ENCODE assay signal across 8 cellular contexts in the genomic region with DNA sequence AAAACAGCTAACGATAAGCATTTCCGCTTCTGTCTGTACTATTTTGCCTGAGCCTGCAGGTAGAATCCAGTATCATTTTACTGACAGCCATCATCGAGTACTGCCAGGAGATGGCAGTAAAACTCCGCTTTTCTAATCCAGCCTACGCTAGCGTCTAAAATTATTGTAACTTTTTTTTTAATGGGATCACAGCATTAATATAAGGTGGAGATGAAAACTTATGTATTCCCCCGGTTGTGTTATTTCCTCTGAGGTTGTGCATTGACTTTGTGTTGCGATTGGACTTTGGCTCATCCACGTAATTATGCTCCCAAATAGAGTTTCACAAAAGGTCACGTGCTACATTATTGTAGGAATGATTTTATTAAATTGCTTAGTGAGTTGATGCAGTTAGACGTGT.
DNase-seq lines count a peak whose midpoint lies in the region; ATAC-seq and TF ChIP-seq lines count a peak whose summit lies in the region.

No MANE protein-coding gene starts in this region.

- H3K36me3 ChIP-seq in left lung: no peaks in the 10 kb centered on the region

- H3K27ac ChIP-seq in left lung: no peak overlapping the region

- in situ Hi-C loops in astrocyte of the spinal cord (cut with HindIII; ENCODE audit: low sequenced_read_pairs): no loop called here

- TF ChIP-seq CTCF in GM20000 (IDR thresholded peaks at IDR 0.05; ENCODE audit: extremely low read depth, missing control alignments) (peak; percentile 8), astrocyte of the spinal cord (IDR thresholded peaks at IDR 0.05; ENCODE audit: low read depth, low read length) (peak; percentile 69), left lung (IDR thresholded peaks at IDR 0.05) (peak; percentile 55 to 70)

- no peaks in the 10 kb centered on the region for H3K9me3 ChIP-seq in left lung

- DNase-seq in DMS153 (lab: John Stamatoyannopoulos, UW) (peak; percentile 28), GM20000 (ENCODE audit: low spot score) (peak; percentile 5), NCI-H1092 (lab: John Stamatoyannopoulos, UW) (peak; percentile 5), astrocyte of the spinal cord (ENCODE audit: low read depth, low spot score) (peak; percentile 49), left lung (no peak), globus pallidus (ENCODE audit: low spot score) (no peak), Ammon's horn (ENCODE audit: low spot score) (no peak)

- no peaks in the 10 kb centered on the region for H3K27me3 ChIP-seq in left lung

- H3K4me3 ChIP-seq in astrocyte of the spinal cord (ENCODE audit: low read depth, low read length) (no peak overlapping the region), left lung (no peak overlapping the region)

- peaks cover 0 to 27% of the 10 kb centered on the region in 2 donors for H3K4me1 ChIP-seq in left lung

- intact Hi-C loops in left lung (cut with DNase I): no loop called here

- ATAC-seq in left lung (peak; percentile 87), GM18861 (IDR thresholded peaks at IDR 0.05; ENCODE audit: unreplicated experiment) (no peak)

Comparison
In these comparisons a context has a peak if more than half of its experiments do, and no peak if none do; other contexts are left out.
1. DNase-seq: peak in DMS153 (single experiment), GM20000 (single experiment), NCI-H1092 (single experiment) and astrocyte of the spinal cord (single experiment); none in left lung (0 of 2), globus pallidus (single experiment) and Ammon's horn (single experiment).
2. CTCF ChIP-seq: peak in every context shown above with its lines; median percentile 69 in astrocyte of the spinal cord; 62 in left lung; 8 in GM20000.